In the genomic region with DNA sequence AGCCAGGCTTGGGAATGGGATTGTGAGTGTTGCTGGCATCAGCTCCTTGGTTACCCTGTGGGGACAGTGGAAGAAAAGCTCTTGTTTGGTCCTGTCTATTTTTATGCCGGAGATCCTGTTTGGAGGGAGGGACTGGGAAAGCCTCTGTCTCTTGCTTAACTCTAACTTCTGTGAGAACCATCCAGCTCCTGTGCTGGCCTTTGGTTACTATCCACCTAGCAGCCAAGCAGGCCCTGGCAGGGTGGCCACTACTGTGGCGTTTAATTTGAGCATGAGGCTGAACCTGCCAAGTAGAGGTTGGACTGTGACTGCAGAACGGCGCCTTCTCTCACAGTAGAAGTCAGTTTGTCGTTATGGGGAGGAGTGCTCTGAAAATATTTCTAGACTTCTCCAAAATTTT, we compare ENCODE assay signal across 14 cellular contexts.
DNase-seq lines count a peak whose midpoint lies in the region; ATAC-seq, FAIRE-seq and TF ChIP-seq lines count a peak whose summit lies in the region.
"Had no signal": no experiment of that assay in that cellular context is flagged by ENCODE, and none has a peak within 500 bp of the region (broad histone marks: within the 10 kb centered on the region; RNA-seq: fewer than 3 reads in every experiment).

No MANE protein-coding gene starts in this region.

- peak; percentile 39 for ATAC-seq in body of pancreas
- peak; percentile 95 to 99 (median 97) for ATAC-seq in right lobe of liver
- ATAC-seq: HCT116 had no signal

- TF ChIP-seq POLR2A in body of pancreas (IDR thresholded peaks at IDR 0.05) (no peak), right lobe of liver (IDR thresholded peaks at IDR 0.05) (no peak)

- POLR2A ChIA-PET in activated CD4-positive, alpha-beta memory T cell treated with anti-CD3 and anti-CD28 coated beads for 36 hours (lab: Charles Lee) = no interaction called here
- POLR2A ChIA-PET in activated CD4-positive, alpha-beta memory T cell treated with anti-CD3 and anti-CD28 coated beads, Interleukin-2, amount 10 ng/mL, durations not matched to agents 7 days and 5 days (lab: Charles Lee) = no interaction called here

- H3K36me3 Mint-ChIP-seq in activated CD4-positive, alpha-beta memory T cell treated with anti-CD3 and anti-CD28 coated beads for 36 hours = peaks cover 12% of the 10 kb centered on the region
- H3K36me3 Mint-ChIP-seq in activated CD4-positive, alpha-beta memory T cell treated with anti-CD3 and anti-CD28 coated beads, Interleukin-2, amount 10 ng/mL, durations not matched to agents 7 days and 5 days (ENCODE audit: low read depth) = peaks cover 58% of the 10 kb centered on the region

- H3K36me3 ChIP-seq in body of pancreas (replicated peaks in 1 of 2; ENCODE audit: insufficient read depth in 1 of 2, low read depth in 2 of 2) (peaks cover 0 to 4% of the 10 kb centered on the region in 2 donors), right lobe of liver (peaks cover 0 to 20% (median 7%) of the 10 kb centered on the region in 4 donors), subcutaneous abdominal adipose tissue (ENCODE audit: control insufficient read depth in 5 of 5, insufficient read depth in 5 of 5, low read length in 5 of 5) (peaks cover 33 to 56% (median 39%) of the 10 kb centered on the region in 5 donors), small intestine (ENCODE audit: control insufficient read depth in 2 of 2, insufficient read depth in 2 of 2, low read length in 2 of 2) (peaks cover 0 to 6% of the 10 kb centered on the region in 2 donors)

- no peaks in the 10 kb centered on the region for H3K27me3 Mint-ChIP-seq in activated CD4-positive, alpha-beta memory T cell treated with anti-CD3 and anti-CD28 coated beads for 36 hours
- H3K27me3 Mint-ChIP-seq in activated CD4-positive, alpha-beta memory T cell treated with anti-CD3 and anti-CD28 coated beads, Interleukin-2, amount 10 ng/mL, durations not matched to agents 7 days and 5 days = no peaks in the 10 kb centered on the region

- H3K27ac ChIP-seq in body of pancreas = peak overlapping the region in 2 of 4 donors; percentile 29 to 49
- H3K27ac ChIP-seq in right lobe of liver = no peak overlapping the region
- H3K27ac ChIP-seq in subcutaneous abdominal adipose tissue (ENCODE audit: low read depth, low read length) = peak overlapping the region; percentile 61
- H3K27ac ChIP-seq in small intestine (ENCODE audit: low read depth in 1 of 2, low read length in 1 of 2) = no peak overlapping the region

- H3K27ac Mint-ChIP-seq in activated CD4-positive, alpha-beta memory T cell treated with anti-CD3 and anti-CD28 coated beads for 36 hours = peak overlapping the region; percentile 24
- no peak overlapping the region for H3K27ac Mint-ChIP-seq in activated CD4-positive, alpha-beta memory T cell treated with anti-CD3 and anti-CD28 coated beads, Interleukin-2, amount 10 ng/mL, durations not matched to agents 7 days and 5 days

- DNase-seq in activated CD4-positive, alpha-beta memory T cell treated with anti-CD3 and anti-CD28 coated beads for 36 hours = no peak
- no peak for DNase-seq in activated CD4-positive, alpha-beta memory T cell treated with anti-CD3 and anti-CD28 coated beads, Interleukin-2, amount 10 ng/mL, durations not matched to agents 7 days and 5 days
- DNase-seq in body of pancreas = peak in 3 of 4 donors; percentile 16 to 51 (median 17)
- DNase-seq in right lobe of liver = peak; percentile 64 to 89 (median 86)
- DNase-seq in small intestine = no peak
- DNase-seq in middle frontal gyrus (ENCODE audit: extremely low spot score, low spot score) = no peak
- DNase-seq in Kasumi-1 (lab: John Stamatoyannopoulos, UW) = no peak
- DNase-seq: activated T-cell treated with anti-CD3 and anti-CD28 coated beads, Interleukin-2, amount 50 U/mL, for 1 hour; EL; NCI-H1694; upper lobe of left lung had no signal

- H3K4me1 ChIP-seq in body of pancreas (peaks cover 13% of the 10 kb centered on the region), right lobe of liver (peaks cover 0 to 9% (median 0%) of the 10 kb centered on the region in 4 donors), subcutaneous abdominal adipose tissue (ENCODE audit: control insufficient read depth in 5 of 5, insufficient read depth in 5 of 5, low read length in 5 of 5) (peaks cover 3 to 14% (median 5%) of the 10 kb centered on the region in 5 donors), small intestine (ENCODE audit: control insufficient read depth in 2 of 2, insufficient read depth in 1 of 2, low read depth in 1 of 2, low read length in 1 of 2) (no peaks in the 10 kb centered on the region)

- H3K4me3 ChIP-seq in body of pancreas = no peak overlapping the region
- no peak overlapping the region for H3K4me3 ChIP-seq in right lobe of liver
- H3K4me3 ChIP-seq in subcutaneous abdominal adipose tissue (ENCODE audit: low read depth in 1 of 5, low read length in 5 of 5) = no peak overlapping the region
- H3K4me3 ChIP-seq in small intestine (ENCODE audit: low read depth in 1 of 2, low read length in 2 of 2) = no peak overlapping the region
- H3K4me3 ChIP-seq: skin epidermis, upper lobe of left lung had no signal

- H3K4me1 Mint-ChIP-seq in activated CD4-positive, alpha-beta memory T cell treated with anti-CD3 and anti-CD28 coated beads for 36 hours (ENCODE audit: low read depth) = peaks cover 15% of the 10 kb centered on the region
- peaks cover 21% of the 10 kb centered on the region for H3K4me1 Mint-ChIP-seq in activated CD4-positive, alpha-beta memory T cell treated with anti-CD3 and anti-CD28 coated beads, Interleukin-2, amount 10 ng/mL, durations not matched to agents 7 days and 5 days

- H3K9me3 Mint-ChIP-seq in activated CD4-positive, alpha-beta memory T cell treated with anti-CD3 and anti-CD28 coated beads for 36 hours = no peaks in the 10 kb centered on the region
- no peaks in the 10 kb centered on the region for H3K9me3 Mint-ChIP-seq in activated CD4-positive, alpha-beta memory T cell treated with anti-CD3 and anti-CD28 coated beads, Interleukin-2, amount 10 ng/mL, durations not matched to agents 7 days and 5 days

- H3K9me3 ChIP-seq in body of pancreas (no peaks in the 10 kb centered on the region), right lobe of liver (no peaks in the 10 kb centered on the region), subcutaneous abdominal adipose tissue (ENCODE audit: control insufficient read depth in 5 of 5, low read length in 5 of 5) (no peaks in the 10 kb centered on the region), small intestine (ENCODE audit: control insufficient read depth, low read depth) (no peaks in the 10 kb centered on the region)
- H3K9me3 ChIP-seq: upper lobe of left lung had no signal

- FAIRE-seq in small intestine (lab: Jason Lieb, UNC) = no peak

- TF ChIP-seq CTCF in body of pancreas (IDR thresholded peaks at IDR 0.05) (no peak), right lobe of liver (IDR thresholded peaks at IDR 0.05) (no peak)

- CTCF ChIA-PET in activated CD4-positive, alpha-beta memory T cell treated with anti-CD3 and anti-CD28 coated beads for 36 hours (lab: Charles Lee) = interaction anchor here (1.1 kb wide), 1 partner anchor 258 kb away, joined by 4 read pairs; no protein-coding TSS in a partner anchor
- CTCF ChIA-PET in activated CD4-positive, alpha-beta memory T cell treated with anti-CD3 and anti-CD28 coated beads, Interleukin-2, amount 10 ng/mL, durations not matched to agents 7 days and 5 days (lab: Charles Lee) = interaction anchor here (1.3 kb wide), 1 partner anchor 216 kb away, joined by 3 read pairs; no protein-coding TSS in a partner anchor

- H3K4me3 Mint-ChIP-seq in activated CD4-positive, alpha-beta memory T cell treated with anti-CD3 and anti-CD28 coated beads for 36 hours = no peak overlapping the region
- H3K4me3 Mint-ChIP-seq in activated CD4-positive, alpha-beta memory T cell treated with anti-CD3 and anti-CD28 coated beads, Interleukin-2, amount 10 ng/mL, durations not matched to agents 7 days and 5 days = no peak overlapping the region

- no peaks in the 10 kb centered on the region for H3K27me3 ChIP-seq in body of pancreas
- H3K27me3 ChIP-seq in right lobe of liver = no peaks in the 10 kb centered on the region
- no peaks in the 10 kb centered on the region for H3K27me3 ChIP-seq in subcutaneous abdominal adipose tissue (ENCODE audit: control insufficient read depth in 5 of 5, insufficient read depth in 4 of 5, low read length in 5 of 5)
- no peaks in the 10 kb centered on the region for H3K27me3 ChIP-seq in small intestine (ENCODE audit: control insufficient read depth in 2 of 2, insufficient read depth in 2 of 2, low read length in 2 of 2)
- H3K27me3 ChIP-seq: upper lobe of left lung had no signal

- intact Hi-C loops in activated CD4-positive, alpha-beta memory T cell treated with anti-CD3 and anti-CD28 coated beads for 36 hours (cut with micrococcal nuclease) = no loop called here
- intact Hi-C loops in body of pancreas (cut with DNase I) (loop anchor here (5.0 kb wide), 1 partner anchor 376 kb away; no protein-coding TSS in a partner anchor), right lobe of liver (cut with DNase I) (no loop called here)

- WGBS in body of pancreas, 2 donors = 40 to 50% methylated on average over 5 of the region's 5 CpGs
- 37% methylated on average over 4 of the region's 5 CpGs for WGBS in right lobe of liver (ENCODE audit: insufficient coverage, low coverage, low lambda C conversion rate, missing lambda C conversion rate)
- 78 to 95% (median 92%) methylated on average over 5 of the region's 5 CpGs for WGBS in small intestine, 3 donors

- peak overlapping the region in 3 of 5 donors; percentile 0 to 33 (median 24) for H3K9ac ChIP-seq in subcutaneous abdominal adipose tissue (ENCODE audit: low read length in 5 of 5)

Comparison
In these comparisons a context has a peak if more than half of its experiments do, and no peak if none do; other contexts are left out.
1. DNase-seq: peak in body of pancreas (3 of 4) and right lobe of liver (3 of 3); none in activated CD4-positive, alpha-beta memory T cell treated with anti-CD3 and anti-CD28 coated beads for 36 hours (single experiment), activated CD4-positive, alpha-beta memory T cell treated with anti-CD3 and anti-CD28 coated beads, Interleukin-2, amount 10 ng/mL, durations not matched to agents 7 days and 5 days (single experiment), small intestine (single experiment), middle frontal gyrus (single experiment) and Kasumi-1 (0 of 2).